Comparison of ENCODE assay signal across 2 cellular contexts in genomic region chr15:45225506-45226273, GRCh38.
TF ChIP-seq lines count a peak whose summit lies in the region.

No MANE protein-coding gene starts in this region.

TF ChIP-seq in HepG2, 621 proteins besides CTCF, POLR2A, EP300 and RAD21 (continues in another document):
- TF ChIP-seq SP1 (IDR thresholded peaks at IDR 0.05) (no peak), SP1 (CRISPR knock-in tag; IDR thresholded peaks at IDR 0.05) (no peak), MLXIP (CRISPR knock-in tag; IDR thresholded peaks at IDR 0.05; ENCODE audit: borderline replicate concordance) (no peak), ZNF543 (CRISPR knock-in tag; IDR thresholded peaks at IDR 0.05) (no peak), ZNF251 (CRISPR knock-in tag; IDR thresholded peaks at IDR 0.05) (no peak), RELA (CRISPR knock-in tag; IDR thresholded peaks at IDR 0.05) (no peak), ZNF703 (CRISPR knock-in tag; IDR thresholded peaks at IDR 0.05; ENCODE audit: borderline replicate concordance) (no peak), PCBP2 (optimal IDR thresholded peaks at IDR 0.05; ENCODE audit: low read depth, low read length, poor library complexity, severe bottlenecking) (no peak), ZNF740 (CRISPR knock-in tag; IDR thresholded peaks at IDR 0.05) (no peak), GRHL1 (CRISPR knock-in tag; conservative IDR thresholded peaks at IDR 0.05) (no peak), FLYWCH1 (CRISPR knock-in tag; IDR thresholded peaks at IDR 0.05) (no peak), ZNF224 (CRISPR knock-in tag; IDR thresholded peaks at IDR 0.05) (no peak), ZSCAN30 (CRISPR knock-in tag; IDR thresholded peaks at IDR 0.05) (no peak), TAF1 (CRISPR knock-in tag; IDR thresholded peaks at IDR 0.05) (no peak), HMGXB4 (CRISPR knock-in tag; IDR thresholded peaks at IDR 0.05; ENCODE audit: borderline replicate concordance in 1 of 2, low read depth in 1 of 2) (no peak), ZNF749 (CRISPR knock-in tag; IDR thresholded peaks at IDR 0.05; ENCODE audit: borderline replicate concordance) (no peak), SOX6 (IDR thresholded peaks at IDR 0.05) (no peak), SOX6 (CRISPR knock-in tag; IDR thresholded peaks at IDR 0.05) (no peak)

TF ChIP-seq in WTC11, 78 proteins besides CTCF, POLR2A, EP300 and RAD21:
- TF ChIP-seq KAT7 (CRISPR knock-in tag; IDR thresholded peaks at IDR 0.05; ENCODE audit: borderline replicate concordance) = no peak
- TF ChIP-seq TP53 (CRISPR knock-in tag; IDR thresholded peaks at IDR 0.05) = no peak
- no peak for TF ChIP-seq JAZF1 (CRISPR knock-in tag; IDR thresholded peaks at IDR 0.05)
- TF ChIP-seq GABPB1 (CRISPR knock-in tag; IDR thresholded peaks at IDR 0.05) = no peak
- TF ChIP-seq ZMAT4 (CRISPR knock-in tag; IDR thresholded peaks at IDR 0.05) = no peak
- no peak for TF ChIP-seq ZNF423 (CRISPR knock-in tag; IDR thresholded peaks at IDR 0.05)
